11 cellular contexts compared by ENCODE assay signal in genomic region chr17:16537130-16537458, GRCh38. TPM values are rescaled to one million over a fixed set of nuclear protein-coding genes. Genes with fewer than 3 reads are reported as not detected.
DNase-seq lines count a peak whose midpoint lies in the region; ATAC-seq and TF ChIP-seq lines count a peak whose summit lies in the region.
"Had no signal": no experiment of that assay in that cellular context is flagged by ENCODE, and none has a peak within 500 bp of the region (broad histone marks: within the 10 kb centered on the region; RNA-seq: fewer than 3 reads in every experiment).

No MANE protein-coding gene starts in this region.

- no TSS peak for BruUV-seq in Calu3 (replicated peaks; lab: Mats Ljungman, UMichigan)

- ATAC-seq in activated naive CD8-positive, alpha-beta T cell treated with anti-CD3 and anti-CD28 coated beads, Interleukin-2, amount 10 ng/mL, durations not matched to agents 7 days and 5 days (ENCODE audit: low read depth), result no peak
- no peak for ATAC-seq in natural killer cell
- no peak for ATAC-seq in left lung
- ATAC-seq in left cardiac atrium, result no peak

- H3K9me2 ChIP-seq in GM23248 (ENCODE audit: insufficient read depth), result no peaks in the 10 kb centered on the region

- H3K4me1 Mint-ChIP-seq in Calu3 (ENCODE audit: low read depth, unreplicated experiment), result no peaks in the 10 kb centered on the region
- H3K4me1 Mint-ChIP-seq in activated naive CD8-positive, alpha-beta T cell treated with anti-CD3 and anti-CD28 coated beads, Interleukin-2, amount 10 ng/mL, durations not matched to agents 7 days and 5 days, result peaks cover 11% of the 10 kb centered on the region
- peaks cover 24 to 27% of the 10 kb centered on the region in 2 donors for H3K4me1 Mint-ChIP-seq in natural killer cell

- no peaks in the 10 kb centered on the region for H3F3A ChIP-seq in GM23248 (ENCODE audit: insufficient read depth)

- 26 to 32% methylated on average over 2 of the region's 2 CpGs for WGBS in GM23248 (ENCODE audit: low coverage in 1 of 2, low lambda C conversion rate in 2 of 2, missing lambda C conversion rate in 2 of 2), 2 experiments

- H3K4me2 ChIP-seq in GM23248 (ENCODE audit: unreplicated experiment), result no peak overlapping the region

- POLR2A ChIA-PET in activated naive CD8-positive, alpha-beta T cell treated with anti-CD3 and anti-CD28 coated beads, Interleukin-2, amount 10 ng/mL, durations not matched to agents 7 days and 5 days (lab: Charles Lee), result interaction anchor here (1.8 to 2.4 kb wide), 3 partner anchors 32 to 98 kb away, joined by 11 to 14 read pairs (median 11); partner anchors contain the start of gene ZNF287

- H4K20me1 ChIP-seq in GM23248 (ENCODE audit: insufficient read depth), result no peaks in the 10 kb centered on the region

- peaks cover 0 to 10% of the 10 kb centered on the region in 2 donors for H3K27me3 ChIP-seq in left lung
- no peaks in the 10 kb centered on the region for H3K27me3 ChIP-seq in GM23248 (replicated peaks; ENCODE audit: insufficient read depth)
- H3K27me3 ChIP-seq: upper lobe of right lung had no signal

- TF ChIP-seq CTCF in 22Rv1 (IDR thresholded peaks at IDR 0.05), result peak; percentile 54
- TF ChIP-seq CTCF in Calu3 (IDR thresholded peaks at IDR 0.05; ENCODE audit: unreplicated experiment), result no peak
- no peak for TF ChIP-seq CTCF in natural killer cell (IDR thresholded peaks at IDR 0.05)
- no peak for TF ChIP-seq CTCF in left lung (IDR thresholded peaks at IDR 0.05)

- H3K9me3 ChIP-seq in left lung (no peaks in the 10 kb centered on the region), GM23248 (ENCODE audit: low read depth) (no peaks in the 10 kb centered on the region)
- H3K9me3 ChIP-seq: upper lobe of right lung had no signal

- H3K9ac ChIP-seq in GM23248, result no peak overlapping the region

- DNase-seq in Calu3 (no peak), natural killer cell (no peak), DMS114 treated with DMSO at 0.1 percent for 48 hours (lab: John Stamatoyannopoulos, UW; ENCODE audit: unreplicated experiment) (no peak), left lung (no peak), GM23248 (no peak), left cardiac atrium (no peak)
- no peak for DNase-seq in activated naive CD8-positive, alpha-beta T cell treated with anti-CD3 and anti-CD28 coated beads, Interleukin-2, amount 10 ng/mL, durations not matched to agents 7 days and 5 days

- no peaks in the 10 kb centered on the region for H3K27me3 Mint-ChIP-seq in Calu3 (ENCODE audit: unreplicated experiment)
- H3K27me3 Mint-ChIP-seq in activated naive CD8-positive, alpha-beta T cell treated with anti-CD3 and anti-CD28 coated beads, Interleukin-2, amount 10 ng/mL, durations not matched to agents 7 days and 5 days, result no peaks in the 10 kb centered on the region
- H3K27me3 Mint-ChIP-seq in natural killer cell (ENCODE audit: low read depth in 2 of 2), result peaks cover 0 to 3% of the 10 kb centered on the region in 2 donors

- peak overlapping the region; percentile 88 for H3K27ac Mint-ChIP-seq in Calu3 (ENCODE audit: unreplicated experiment)
- peak overlapping the region; percentile 13 for H3K27ac Mint-ChIP-seq in activated naive CD8-positive, alpha-beta T cell treated with anti-CD3 and anti-CD28 coated beads, Interleukin-2, amount 10 ng/mL, durations not matched to agents 7 days and 5 days
- H3K27ac Mint-ChIP-seq in natural killer cell, result peak overlapping the region; percentile 96 to 97

- no peak overlapping the region; the same call in 1 of the 2 replicates for H2AFZ ChIP-seq in GM23248

- H3K9me3 Mint-ChIP-seq in Calu3 (ENCODE audit: low read depth, unreplicated experiment), result peaks cover 2% of the 10 kb centered on the region
- no peaks in the 10 kb centered on the region for H3K9me3 Mint-ChIP-seq in activated naive CD8-positive, alpha-beta T cell treated with anti-CD3 and anti-CD28 coated beads, Interleukin-2, amount 10 ng/mL, durations not matched to agents 7 days and 5 days
- H3K9me3 Mint-ChIP-seq in natural killer cell, result no peaks in the 10 kb centered on the region

- CTCF ChIA-PET in Calu3 (lab: Charles Lee), result no interaction called here

- in situ Hi-C loops in GM23248 (cut with MboI), result no loop called here

- H3K4me3 Mint-ChIP-seq in Calu3 (ENCODE audit: low read depth, unreplicated experiment) (peak overlapping the region; percentile 90), natural killer cell (peak overlapping the region; percentile 99)
- peak overlapping the region; percentile 98 for H3K4me3 Mint-ChIP-seq in activated naive CD8-positive, alpha-beta T cell treated with anti-CD3 and anti-CD28 coated beads, Interleukin-2, amount 10 ng/mL, durations not matched to agents 7 days and 5 days

- H3K4me1 ChIP-seq in left lung, result no peaks in the 10 kb centered on the region
- no peaks in the 10 kb centered on the region for H3K4me1 ChIP-seq in GM23248 (ENCODE audit: insufficient read depth)
- H3K4me1 ChIP-seq: upper lobe of right lung had no signal

- H3K36me3 ChIP-seq in left lung (no peaks in the 10 kb centered on the region), GM23248 (ENCODE audit: low read depth) (no peaks in the 10 kb centered on the region)
- H3K36me3 ChIP-seq: upper lobe of right lung, WERI-Rb-1 had no signal

- H3K4me3 ChIP-seq in left lung, result peak overlapping the region in 1 of 2 donors; percentile 71
- no peak overlapping the region for H3K4me3 ChIP-seq in GM23248
- H3K4me3 ChIP-seq: lung had no signal

- intact Hi-C loops in Calu3 (cut with micrococcal nuclease; ENCODE audit: unreplicated experiment) (loop anchor here (2.0 kb wide), 1 partner anchor 454 kb away; no protein-coding TSS in a partner anchor), natural killer cell (cut with micrococcal nuclease) (loop anchor here (1.0 to 10.0 kb wide), 4 partner anchors 52 to 448 kb away; partner anchors contain the start of gene UBB), left lung (cut with DNase I) (no loop called here), left cardiac atrium (cut with DNase I) (loop anchor here (2.0 to 10.0 kb wide), 2 partner anchors 48 to 52 kb away; no protein-coding TSS in a partner anchor)

- no peak overlapping the region for H3K27ac ChIP-seq in 22Rv1
- H3K27ac ChIP-seq in left lung, result peak overlapping the region in 1 of 2 donors; percentile 98
- H3K27ac ChIP-seq in GM23248, result no peak overlapping the region
- H3K27ac ChIP-seq: WERI-Rb-1 had no signal

- peaks cover 16% of the 10 kb centered on the region for H3K36me3 Mint-ChIP-seq in Calu3 (ENCODE audit: insufficient read depth, unreplicated experiment)
- H3K36me3 Mint-ChIP-seq in activated naive CD8-positive, alpha-beta T cell treated with anti-CD3 and anti-CD28 coated beads, Interleukin-2, amount 10 ng/mL, durations not matched to agents 7 days and 5 days, result no peaks in the 10 kb centered on the region
- no peaks in the 10 kb centered on the region for H3K36me3 Mint-ChIP-seq in natural killer cell

- H3K79me2 ChIP-seq in GM23248 (ENCODE audit: insufficient read depth), result no peaks in the 10 kb centered on the region

RNA-seq across cellular contexts. Expression of gene ZNF287, which starts 31.9 kb away (rescaled TPM):
- total RNA-seq in Calu3 (2022) (not detected in 2 replicates), natural killer cell (1 to 10 TPM; 2.4 to 7.4 (median 5.3) TPM), left lung (1 to 10 TPM; 3.4 to 5.9 TPM), left cardiac atrium (10 to 100 TPM in 1 of 2 donors, 1 to 10 TPM in 1; 6.7 to 12.0 TPM)
- total RNA-seq in activated naive CD8-positive, alpha-beta T cell treated with anti-CD3 and anti-CD28 coated beads, Interleukin-2, amount 10 ng/mL, durations not matched to agents 7 days and 5 days, result 10 to 100 TPM in 1 of 2 experiments, 1 to 10 TPM in 1; 9.7 to 13.0 TPM
- 11.7 and 14.3 TPM in 2 replicates for total RNA-seq in GM23248 (2014; rRNA removed; shearing (Covaris generic))
- polyA plus RNA-seq in GM23248 (2016; fragmentation: Nextera tagmentation; extraction: Ambion mirVana), result 12.5 and 15.1 TPM in 2 replicates

RNA-seq across cellular contexts. Expression of gene LRRC75A, which starts 45.1 kb away (rescaled TPM):
- total RNA-seq in Calu3 (2022), result 3.0 and 3.3 TPM in 2 replicates
- total RNA-seq in activated naive CD8-positive, alpha-beta T cell treated with anti-CD3 and anti-CD28 coated beads, Interleukin-2, amount 10 ng/mL, durations not matched to agents 7 days and 5 days, result 1 to 10 TPM; 5.5 to 6.2 TPM
- total RNA-seq in natural killer cell, result 1 to 10 TPM; 2.6 to 3.0 (median 3.0) TPM
- total RNA-seq in left lung, result 1 to 10 TPM; 2.9 to 3.8 TPM
- total RNA-seq in GM23248 (2014; rRNA removed; shearing (Covaris generic)), result 0.13 and 0.22 TPM in 2 replicates
- 0.15 and 0.54 TPM in 2 replicates for polyA plus RNA-seq in GM23248 (2016; fragmentation: Nextera tagmentation; extraction: Ambion mirVana)
- under 1 TPM; 0.60 to 0.91 TPM for total RNA-seq in left cardiac atrium

Comparison
In these comparisons a context has a peak if more than half of its experiments do, and no peak if none do; other contexts are left out.
1. H3K27ac Mint-ChIP-seq: peak in every context shown above with its lines; median percentile 96 in natural killer cell; 88 in Calu3; 13 in activated naive CD8-positive, alpha-beta T cell treated with anti-CD3 and anti-CD28 coated beads, Interleukin-2, amount 10 ng/mL, durations not matched to agents 7 days and 5 days.
2. intact Hi-C loops: an anchor here in Calu3 (2.0 kb wide), natural killer cell (1.0 to 10.0 kb wide) and left cardiac atrium (2.0 to 10.0 kb wide); none called in left lung.